8 cellular contexts compared by ENCODE assay signal in genomic region chr19:42175952-42176648, GRCh38. TPM values are rescaled to one million over a fixed set of nuclear protein-coding genes. Genes with fewer than 3 reads are reported as not detected.
A peak's percentile ranks its signal among the peaks of the same experiment; 100 is the strongest.
DNase-seq lines count a peak whose midpoint lies in the region; ATAC-seq and TF ChIP-seq lines count a peak whose summit lies in the region.

No MANE protein-coding gene starts in this region.

- H3K9ac ChIP-seq in skeletal muscle satellite cell (ENCODE audit: low read depth, low read length) = no peak overlapping the region

- intact Hi-C loops in activated T-helper 1 cell treated with anti-CD3 and anti-CD28 coated beads, Interleukin-12 subunit alpha, Interleukin-12 subunit beta, Interleukin-2, Interleukin-4 antibody, amounts not matched to agents 30 ng/mL and 10 ng/mL and 1 ng/mL, durations not matched to agents 14 hours and 24 hours and 36 hours (cut with micrococcal nuclease) = loop anchor here (1.0 to 2.0 kb wide), 4 partner anchors 8 to 69 kb away; partner anchors contain the start of gene DEDD2
- intact Hi-C loops in right cardiac atrium (cut with DNase I) = no loop called here

- CTCF ChIA-PET in BJ (lab: Yijun Ruan, JAX) = interaction anchor here (0.8 to 2.7 kb wide), 12 partner anchors 9 to 249 kb away, joined by 3 to 10 read pairs (median 4); no protein-coding TSS in a partner anchor

- peak overlapping the region; percentile 42 for H3K4me3 ChIP-seq in BJ (ENCODE audit: low read depth, low read length)
- peak overlapping the region; percentile 61 for H3K4me3 ChIP-seq in right cardiac atrium (ENCODE audit: low read length)
- H3K4me3 ChIP-seq in skeletal muscle satellite cell (ENCODE audit: low read length) = peak overlapping the region; percentile 63

- POLR2A ChIA-PET in BJ (lab: Charles Lee) = interaction anchor here (0.6 kb wide), 1 partner anchor 101 kb away, joined by 3 read pairs; no protein-coding TSS in a partner anchor

- H3K9me3 Mint-ChIP-seq in IgD-negative memory B cell = no peaks in the 10 kb centered on the region
- no peaks in the 10 kb centered on the region for H3K9me3 Mint-ChIP-seq in activated T-helper 1 cell treated with anti-CD3 and anti-CD28 coated beads, Interleukin-12 subunit alpha, Interleukin-12 subunit beta, Interleukin-2, Interleukin-4 antibody, amounts not matched to agents 30 ng/mL and 10 ng/mL and 1 ng/mL, durations not matched to agents 14 hours and 24 hours and 36 hours

- no peak for TF ChIP-seq POLR2A in GM18505 (IDR thresholded peaks at IDR 0.05; ENCODE audit: borderline replicate concordance, extremely low read depth, insufficient read depth, insufficient read length)

- H3K27me3 ChIP-seq in BJ (ENCODE audit: control insufficient read depth, insufficient read depth, low read length) (peaks cover 45% of the 10 kb centered on the region), right cardiac atrium (ENCODE audit: control insufficient read depth, insufficient read depth) (no peaks in the 10 kb centered on the region), skeletal muscle satellite cell (ENCODE audit: control insufficient read depth, insufficient read depth, low read length) (peaks cover 85% of the 10 kb centered on the region)

- H3K4me2 ChIP-seq in skeletal muscle satellite cell (ENCODE audit: low read length) = peak overlapping the region; percentile 82

- no peak overlapping the region for H3K27ac Mint-ChIP-seq in IgD-negative memory B cell
- peak overlapping the region; percentile 19 for H3K27ac Mint-ChIP-seq in activated T-helper 1 cell treated with anti-CD3 and anti-CD28 coated beads, Interleukin-12 subunit alpha, Interleukin-12 subunit beta, Interleukin-2, Interleukin-4 antibody, amounts not matched to agents 30 ng/mL and 10 ng/mL and 1 ng/mL, durations not matched to agents 14 hours and 24 hours and 36 hours

- H3K36me3 Mint-ChIP-seq in IgD-negative memory B cell = no peaks in the 10 kb centered on the region
- H3K36me3 Mint-ChIP-seq in activated T-helper 1 cell treated with anti-CD3 and anti-CD28 coated beads, Interleukin-12 subunit alpha, Interleukin-12 subunit beta, Interleukin-2, Interleukin-4 antibody, amounts not matched to agents 30 ng/mL and 10 ng/mL and 1 ng/mL, durations not matched to agents 14 hours and 24 hours and 36 hours (ENCODE audit: low read depth) = no peaks in the 10 kb centered on the region

- H3K9me3 ChIP-seq in right cardiac atrium (ENCODE audit: control insufficient read depth, low read length) = no peaks in the 10 kb centered on the region
- no peaks in the 10 kb centered on the region for H3K9me3 ChIP-seq in skeletal muscle satellite cell (replicated peaks; ENCODE audit: low read length)

- ATAC-seq in right cardiac atrium (no peak), HG02623 (IDR thresholded peaks at IDR 0.05; ENCODE audit: unreplicated experiment) (no peak), GM18505 (IDR thresholded peaks at IDR 0.05; ENCODE audit: unreplicated experiment) (no peak)

- H3K36me3 ChIP-seq in BJ (ENCODE audit: control insufficient read depth, insufficient read depth, low read length) (no peaks in the 10 kb centered on the region), skeletal muscle satellite cell (ENCODE audit: insufficient read depth, low read length) (no peaks in the 10 kb centered on the region)

- H3K4me3 Mint-ChIP-seq in IgD-negative memory B cell = peak overlapping the region; percentile 74 to 95 (median 86)
- peak overlapping the region; percentile 87 for H3K4me3 Mint-ChIP-seq in activated T-helper 1 cell treated with anti-CD3 and anti-CD28 coated beads, Interleukin-12 subunit alpha, Interleukin-12 subunit beta, Interleukin-2, Interleukin-4 antibody, amounts not matched to agents 30 ng/mL and 10 ng/mL and 1 ng/mL, durations not matched to agents 14 hours and 24 hours and 36 hours

- H3K27ac ChIP-seq in right cardiac atrium (ENCODE audit: low read length) = no peak overlapping the region

- H3K4me1 Mint-ChIP-seq in IgD-negative memory B cell = peaks cover 6% of the 10 kb centered on the region in 3 donors
- H3K4me1 Mint-ChIP-seq in activated T-helper 1 cell treated with anti-CD3 and anti-CD28 coated beads, Interleukin-12 subunit alpha, Interleukin-12 subunit beta, Interleukin-2, Interleukin-4 antibody, amounts not matched to agents 30 ng/mL and 10 ng/mL and 1 ng/mL, durations not matched to agents 14 hours and 24 hours and 36 hours (ENCODE audit: low read depth) = peaks cover 16% of the 10 kb centered on the region

- DNase-seq in BJ (ENCODE audit: low read depth) = no peak
- no peak for DNase-seq in activated T-helper 1 cell treated with anti-CD3 and anti-CD28 coated beads, Interleukin-12 subunit alpha, Interleukin-12 subunit beta, Interleukin-2, Interleukin-4 antibody, amounts not matched to agents 30 ng/mL and 10 ng/mL and 1 ng/mL, durations not matched to agents 14 hours and 24 hours and 36 hours (ENCODE audit: low spot score)
- peak in 1 of 3 donors; percentile 60 for DNase-seq in right cardiac atrium
- DNase-seq in NCI-H2081 treated with DMSO at 0.1 percent for 48 hours (lab: John Stamatoyannopoulos, UW) = no peak

- no peak for TF ChIP-seq CTCF in BJ (IDR thresholded peaks at IDR 0.05; ENCODE audit: insufficient read depth, low read depth, low read length)

- H3K4me1 ChIP-seq in right cardiac atrium (ENCODE audit: control insufficient read depth, insufficient read depth, low read length) (no peaks in the 10 kb centered on the region), skeletal muscle satellite cell (ENCODE audit: control insufficient read depth, insufficient read depth, low read length) (peaks cover 13% of the 10 kb centered on the region)

- 2% methylated on average over 34 of the region's 34 CpGs for WGBS in right cardiac atrium

- H3K27me3 Mint-ChIP-seq in IgD-negative memory B cell = peaks cover 17% of the 10 kb centered on the region
- H3K27me3 Mint-ChIP-seq in activated T-helper 1 cell treated with anti-CD3 and anti-CD28 coated beads, Interleukin-12 subunit alpha, Interleukin-12 subunit beta, Interleukin-2, Interleukin-4 antibody, amounts not matched to agents 30 ng/mL and 10 ng/mL and 1 ng/mL, durations not matched to agents 14 hours and 24 hours and 36 hours (ENCODE audit: insufficient read depth) = peaks cover 38% of the 10 kb centered on the region

RNA-seq across cellular contexts. Expression of gene DEDD2, which starts 41.4 kb away (rescaled TPM):
- polyA plus RNA-seq in BJ (2011; rRNA removed) = 19.1 and 30.4 TPM in 2 replicates
- polyA minus RNA-seq in BJ (2011; rRNA and poly(A)+ RNA removed) = 8.3 and 16.0 TPM in 2 replicates
- polyA plus RNA-seq in IgD-negative memory B cell = 159 TPM
- total RNA-seq in activated T-helper 1 cell treated with anti-CD3 and anti-CD28 coated beads, Interleukin-12 subunit alpha, Interleukin-12 subunit beta, Interleukin-2, Interleukin-4 antibody, amounts not matched to agents 30 ng/mL and 10 ng/mL and 1 ng/mL, durations not matched to agents 14 hours and 24 hours and 36 hours = 36.9 and 37.9 TPM in 2 replicates
- total RNA-seq in right cardiac atrium = 10 to 100 TPM; 14.6 to 19.9 (median 17.8) TPM
- 21.6 TPM for polyA plus RNA-seq in right cardiac atrium
- total RNA-seq in skeletal muscle satellite cell (2012; rRNA removed) = 20.3 and 22.7 TPM in 2 replicates

RNA-seq across cellular contexts. Expression of gene POU2F2, which starts 43.9 kb away (rescaled TPM):
- polyA plus RNA-seq in BJ (2011; rRNA removed) (1.8 and 2.2 TPM in 2 replicates), IgD-negative memory B cell (89.1 TPM), right cardiac atrium (0.77 TPM)
- polyA minus RNA-seq in BJ (2011; rRNA and poly(A)+ RNA removed) = 1.1 and 1.5 TPM in 2 replicates
- 64.0 and 65.8 TPM in 2 replicates for total RNA-seq in activated T-helper 1 cell treated with anti-CD3 and anti-CD28 coated beads, Interleukin-12 subunit alpha, Interleukin-12 subunit beta, Interleukin-2, Interleukin-4 antibody, amounts not matched to agents 30 ng/mL and 10 ng/mL and 1 ng/mL, durations not matched to agents 14 hours and 24 hours and 36 hours
- total RNA-seq in right cardiac atrium = 1 to 10 TPM; 1.4 to 1.6 (median 1.6) TPM
- under 0.01 and 0.51 TPM in 2 replicates for total RNA-seq in skeletal muscle satellite cell (2012; rRNA removed)

RNA-seq across cellular contexts. Expression of gene ZNF526, which starts 44.0 kb away (rescaled TPM):
- polyA plus RNA-seq in BJ (2011; rRNA removed) = 4.8 and 5.9 TPM in 2 replicates
- 9.8 and 14.0 TPM in 2 replicates for polyA minus RNA-seq in BJ (2011; rRNA and poly(A)+ RNA removed)
- 8.0 TPM for polyA plus RNA-seq in IgD-negative memory B cell
- 18.4 and 18.5 TPM in 2 replicates for total RNA-seq in activated T-helper 1 cell treated with anti-CD3 and anti-CD28 coated beads, Interleukin-12 subunit alpha, Interleukin-12 subunit beta, Interleukin-2, Interleukin-4 antibody, amounts not matched to agents 30 ng/mL and 10 ng/mL and 1 ng/mL, durations not matched to agents 14 hours and 24 hours and 36 hours
- total RNA-seq in right cardiac atrium = 1 to 10 TPM; 5.4 to 7.3 (median 6.5) TPM
- polyA plus RNA-seq in right cardiac atrium = 3.3 TPM
- 13.7 and 17.3 TPM in 2 replicates for total RNA-seq in skeletal muscle satellite cell (2012; rRNA removed)

Comparison
In these comparisons a context has a peak if more than half of its experiments do, and no peak if none do; other contexts are left out.
1. RNA of gene POU2F2, which starts 43.9 kb away (polyA plus RNA-seq): 89.1 TPM in IgD-negative memory B cell (single experiment); 1.8 to 2.2 TPM in BJ and 0.77 TPM in right cardiac atrium (single experiment); every median in the first group is over 10 times any median in the second.
2. Peak in every context shown above with its lines, with median percentiles within 50 percentile points of each other: H3K4me3 ChIP-seq.